1 cellular context compared by ENCODE assay signal in genomic region chr1:156772728-156773497, GRCh38.
TF ChIP-seq lines count a peak whose summit lies in the region.

No MANE protein-coding gene starts in this region.

TF ChIP-seq in K562, 482 proteins besides CTCF, POLR2A, EP300 and RAD21 (continued from another document):
- TF ChIP-seq ZNF639 (CRISPR knock-in tag; conservative IDR thresholded peaks at IDR 0.05 in 1 of 2, IDR thresholded peaks at IDR 0.05 in 1 of 2) (no peak), TEAD1 (CRISPR knock-in tag; IDR thresholded peaks at IDR 0.05) (0 out of 4 replicates have a peak, but pooled peaks of 1 of the 2 experiments have one; percentile 60), CUX1 (CRISPR knock-in tag; IDR thresholded peaks at IDR 0.05) (no peak), HDAC3 (IDR thresholded peaks at IDR 0.05; ENCODE audit: borderline replicate concordance, partially characterized antibody) (no peak), DPF2 (IDR thresholded peaks at IDR 0.05) (0 out of 2 replicates have a peak, but pooled peaks have one; percentile 50), FOSL1 (tag; conservative IDR thresholded peaks at IDR 0.05) (peak; percentile 32), GTF2E2 (tag; IDR thresholded peaks at IDR 0.05) (no peak), BCOR (IDR thresholded peaks at IDR 0.05) (no peak), SMARCA5 (IDR thresholded peaks at IDR 0.05) (peak; percentile 26; the same call in 1 of the 2 replicates), SRSF9 (IDR thresholded peaks at IDR 0.05; ENCODE audit: borderline replicate concordance, low read depth, low read length) (no peak), SRSF7 (optimal IDR thresholded peaks at IDR 0.05; ENCODE audit: low read depth, low read length) (no peak), ZNF764 (CRISPR knock-in tag; IDR thresholded peaks at IDR 0.05; ENCODE audit: low read depth) (no peak), ZBTB7A (IDR thresholded peaks at IDR 0.05; ENCODE audit: borderline replicate concordance, control insufficient read depth, low read depth, low read length) (no peak), NR2C2 (CRISPR knock-in tag; IDR thresholded peaks at IDR 0.05) (no peak), NR2C2 (tag; IDR thresholded peaks at IDR 0.05) (no peak), ZNF512 (tag; IDR thresholded peaks at IDR 0.05) (no peak), ZNF407 (IDR thresholded peaks at IDR 0.05; ENCODE audit: low read depth) (no peak), NUFIP1 (IDR thresholded peaks at IDR 0.05; ENCODE audit: partially characterized antibody) (no peak), LARP7 (IDR thresholded peaks at IDR 0.05) (0 out of 2 replicates have a peak, but pooled peaks have one; percentile 36), EP400 (IDR thresholded peaks at IDR 0.05) (no peak), ELF4 (CRISPR knock-in tag; IDR thresholded peaks at IDR 0.05) (no peak), ZNF217 (CRISPR knock-in tag; IDR thresholded peaks at IDR 0.05) (no peak), MECOM (CRISPR knock-in tag; IDR thresholded peaks at IDR 0.05) (no peak), CBFA2T3 (IDR thresholded peaks at IDR 0.05) (peak; percentile 85), ZNF511 (CRISPR knock-in tag; IDR thresholded peaks at IDR 0.05) (no peak), PURB (CRISPR knock-in tag; IDR thresholded peaks at IDR 0.05; ENCODE audit: low read depth) (no peak)
- TF ChIP-seq, protein P1, sequence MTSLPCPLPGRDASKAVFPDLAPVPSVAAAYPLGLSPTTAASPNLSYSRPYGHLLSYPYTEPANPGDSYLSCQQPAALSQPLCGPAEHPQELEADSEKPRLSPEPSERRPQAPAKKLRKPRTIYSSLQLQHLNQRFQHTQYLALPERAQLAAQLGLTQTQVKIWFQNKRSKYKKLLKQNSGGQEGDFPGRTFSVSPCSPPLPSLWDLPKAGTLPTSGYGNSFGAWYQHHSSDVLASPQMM (CRISPR knock-in tag; IDR thresholded peaks at IDR 0.05): no peak
- TF ChIP-seq, protein P2, sequence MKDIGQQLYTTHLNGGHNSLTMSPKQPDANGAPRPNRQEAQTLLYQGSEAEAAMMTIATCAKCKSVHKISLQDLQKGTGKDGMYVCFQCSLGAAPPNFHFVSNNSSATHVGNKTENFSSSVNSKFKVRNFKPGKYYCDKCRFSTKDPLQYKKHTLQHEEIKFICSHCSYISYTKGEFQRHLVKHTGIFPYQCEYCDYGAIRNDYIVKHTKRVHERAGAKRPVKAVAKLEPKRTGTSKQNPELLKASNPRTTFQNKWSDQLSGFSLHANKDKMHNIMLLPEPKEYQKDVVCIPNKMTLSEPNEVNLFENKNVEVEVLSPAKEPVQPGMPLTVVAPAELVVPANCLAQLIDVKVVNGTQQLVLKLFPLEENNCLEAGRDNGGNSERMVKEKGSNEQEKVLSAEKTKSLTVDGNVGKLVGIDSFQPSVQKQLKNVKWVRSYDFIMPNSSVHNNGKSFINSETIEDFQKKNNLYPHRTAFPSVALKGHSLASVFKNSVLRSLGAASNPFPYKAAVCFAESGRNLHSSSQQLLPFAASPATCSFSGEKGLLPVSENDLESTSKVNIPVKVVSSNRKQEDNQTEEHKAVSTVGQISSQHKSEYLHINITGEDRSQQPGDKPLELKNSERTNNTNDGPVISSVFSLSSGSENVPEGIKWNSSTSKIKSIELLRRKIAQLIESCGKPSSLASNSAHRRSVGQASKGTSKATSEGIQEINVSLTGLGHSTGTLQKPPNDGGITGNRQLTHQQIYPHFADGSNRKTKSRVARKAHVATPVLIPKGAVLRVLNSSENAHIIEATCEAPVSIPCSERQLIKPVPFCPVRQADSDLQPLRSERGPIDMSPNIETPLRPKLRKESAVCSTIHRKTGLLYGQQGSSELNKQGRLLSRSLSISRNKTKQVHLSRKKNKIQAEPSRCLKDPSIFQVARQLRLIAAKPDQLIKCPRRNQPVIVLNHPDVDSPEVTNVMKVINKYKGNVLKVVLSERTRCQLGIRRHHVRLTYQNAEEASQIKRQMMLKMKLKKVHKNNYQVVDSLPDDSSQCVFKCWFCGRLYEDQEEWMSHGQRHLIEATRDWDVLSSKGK (CRISPR knock-in tag; IDR thresholded peaks at IDR 0.05): no peak
- TF ChIP-seq, protein P3, sequence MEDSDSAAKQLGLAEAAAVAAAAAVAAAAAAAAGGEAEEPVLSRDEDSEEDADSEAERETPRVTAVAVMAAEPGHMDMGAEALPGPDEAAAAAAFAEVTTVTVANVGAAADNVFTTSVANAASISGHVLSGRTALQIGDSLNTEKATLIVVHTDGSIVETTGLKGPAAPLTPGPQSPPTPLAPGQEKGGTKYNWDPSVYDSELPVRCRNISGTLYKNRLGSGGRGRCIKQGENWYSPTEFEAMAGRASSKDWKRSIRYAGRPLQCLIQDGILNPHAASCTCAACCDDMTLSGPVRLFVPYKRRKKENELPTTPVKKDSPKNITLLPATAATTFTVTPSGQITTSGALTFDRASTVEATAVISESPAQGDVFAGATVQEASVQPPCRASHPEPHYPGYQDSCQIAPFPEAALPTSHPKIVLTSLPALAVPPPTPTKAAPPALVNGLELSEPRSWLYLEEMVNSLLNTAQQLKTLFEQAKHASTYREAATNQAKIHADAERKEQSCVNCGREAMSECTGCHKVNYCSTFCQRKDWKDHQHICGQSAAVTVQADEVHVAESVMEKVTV (CRISPR knock-in tag; IDR thresholded peaks at IDR 0.05): no peak
TF ChIP-seq in K562: peak in this region for 37.
